In the genomic region with DNA sequence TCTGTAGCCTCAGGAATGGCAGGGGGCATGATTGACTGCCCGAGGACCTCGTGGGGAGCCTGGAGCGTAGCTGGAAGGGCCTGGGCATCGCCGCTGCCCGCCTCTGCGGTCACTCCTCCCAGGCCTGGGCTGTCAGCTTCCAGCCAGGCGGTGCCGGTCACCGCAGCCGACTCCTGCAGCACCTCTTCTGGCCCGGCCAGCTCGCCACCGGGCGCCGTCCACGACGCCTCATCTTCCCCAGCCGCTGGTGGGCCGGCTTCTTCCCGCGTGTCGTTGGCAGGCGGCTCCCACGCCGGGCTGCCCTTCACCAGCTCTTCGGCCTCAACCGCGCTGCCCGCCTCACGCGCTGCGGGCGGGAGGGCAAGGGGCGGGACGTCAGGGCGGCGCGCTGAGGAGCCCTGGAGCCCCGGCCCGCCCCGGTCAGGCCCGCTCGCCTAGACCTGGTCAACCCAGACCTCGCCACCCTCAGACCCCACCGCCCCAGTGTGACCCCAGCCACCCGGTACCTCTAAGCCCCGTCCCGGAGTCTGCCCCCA, we compare ENCODE assay signal across 8 cellular contexts. TPM values are rescaled to one million over a fixed set of nuclear protein-coding genes. Genes with fewer than 3 reads are reported as not detected.
DNase-seq lines count a peak whose midpoint lies in the region; ATAC-seq, FAIRE-seq and TF ChIP-seq lines count a peak whose summit lies in the region.

No MANE protein-coding gene starts in this region.

- H3K79me2 ChIP-seq in endothelial cell of umbilical vein (ENCODE audit: control insufficient read depth, insufficient read depth, low read length): no peaks in the 10 kb centered on the region

- H3K36me3 ChIP-seq in NT2/D1 (ENCODE audit: insufficient read depth, insufficient read length, low read length) (no peaks in the 10 kb centered on the region), endothelial cell of umbilical vein (ENCODE audit: control insufficient read depth in 2 of 2, extremely low read depth in 1 of 2, insufficient read depth in 2 of 2, low read length in 2 of 2) (no peaks in the 10 kb centered on the region)

- H3K9me3 ChIP-seq in CD4-positive, alpha-beta T cell (ENCODE audit: control insufficient read depth, low read length): no peaks in the 10 kb centered on the region
- H3K9me3 ChIP-seq in NT2/D1 (ENCODE audit: insufficient read depth, low read length) (no peaks in the 10 kb centered on the region), endothelial cell of umbilical vein (replicated peaks; ENCODE audit: control insufficient read depth, insufficient read depth, low read length) (no peaks in the 10 kb centered on the region)

- H3K27ac Mint-ChIP-seq in CD4-positive, alpha-beta T cell: no peak overlapping the region
- H3K27ac Mint-ChIP-seq in nephron progenitor cell: no peak overlapping the region

- H3K36me3 Mint-ChIP-seq in CD4-positive, alpha-beta T cell (ENCODE audit: low read depth): no peaks in the 10 kb centered on the region
- H3K36me3 Mint-ChIP-seq in nephron progenitor cell (ENCODE audit: low read depth): peaks cover 7% of the 10 kb centered on the region

- TF ChIP-seq POLR2A in endothelial cell of umbilical vein (IDR thresholded peaks at IDR 0.05; ENCODE audit: low read depth, low read length): no peak

- no peak for DNase-seq in CD4-positive, alpha-beta T cell
- DNase-seq in NT2/D1 (ENCODE audit: low read depth, low spot score) (no peak), endothelial cell of umbilical vein (ENCODE audit: low read depth, low spot score) (peak; percentile 30), nephron progenitor cell (peak; percentile 38), dedifferentiated amniotic fluid mesenchymal stem cell (ENCODE audit: extremely low spot score) (no peak), NCI-H187 (lab: John Stamatoyannopoulos, UW) (no peak)
- DNase-seq in stimulated activated CD4-positive, alpha-beta T cell treated with anti-CD3 and anti-CD28 coated beads, Interleukin-4, amount 100 ng/mL, for 4 hours: no peak

- dilution Hi-C loops in endothelial cell of umbilical vein (cut with MboI; ENCODE audit: extremely low pct_ligation_motif_present, low sequenced_read_pairs): no loop called here

- no peaks in the 10 kb centered on the region for H4K20me1 ChIP-seq in endothelial cell of umbilical vein (replicated peaks; ENCODE audit: control insufficient read depth, extremely low read depth, insufficient read depth, low read length)

- peaks cover 21% of the 10 kb centered on the region for H3K27me3 ChIP-seq in CD4-positive, alpha-beta T cell (ENCODE audit: control insufficient read depth, insufficient read depth, low read length)
- peaks cover 40% of the 10 kb centered on the region for H3K27me3 ChIP-seq in NT2/D1 (ENCODE audit: insufficient read depth, insufficient read length)
- peaks cover 18 to 21% of the 10 kb centered on the region in 2 experiments for H3K27me3 ChIP-seq in endothelial cell of umbilical vein (ENCODE audit: control insufficient read depth in 2 of 2, insufficient read depth in 2 of 2, low read length in 2 of 2)

- H3K9ac ChIP-seq in NT2/D1 (ENCODE audit: insufficient read length, low read depth) (peak overlapping the region; percentile 66), endothelial cell of umbilical vein (replicated peaks; ENCODE audit: extremely low read depth, insufficient read depth, low read length) (no peak overlapping the region)

- peaks cover 37% of the 10 kb centered on the region for H3K27me3 Mint-ChIP-seq in CD4-positive, alpha-beta T cell
- H3K27me3 Mint-ChIP-seq in nephron progenitor cell (ENCODE audit: low read depth, poor library complexity): peaks cover 79% of the 10 kb centered on the region

- H2AFZ ChIP-seq in endothelial cell of umbilical vein (ENCODE audit: low read depth, low read length): peak overlapping the region; percentile 85

- POLR2A ChIA-PET in CD4-positive, alpha-beta T cell (lab: Charles Lee): no interaction called here
- POLR2A ChIA-PET in endothelial cell of umbilical vein (lab: Charles Lee): interaction anchor here (0.5 to 1.4 kb wide), 2 partner anchors 8 to 9 kb away, joined by 6 read pairs; no protein-coding TSS in a partner anchor

- no peaks in the 10 kb centered on the region for H3K9me3 Mint-ChIP-seq in CD4-positive, alpha-beta T cell
- H3K9me3 Mint-ChIP-seq in nephron progenitor cell: no peaks in the 10 kb centered on the region

- peak overlapping the region; percentile 69 for H3K4me3 Mint-ChIP-seq in CD4-positive, alpha-beta T cell
- peak overlapping the region; percentile 50 for H3K4me3 Mint-ChIP-seq in nephron progenitor cell

- no peak for FAIRE-seq in endothelial cell of umbilical vein (lab: Jason Lieb, UNC)

- H3K27ac ChIP-seq in CD4-positive, alpha-beta T cell (ENCODE audit: low read depth, low read length): no peak overlapping the region
- no peak overlapping the region for H3K27ac ChIP-seq in endothelial cell of umbilical vein (ENCODE audit: insufficient read depth, low read depth, low read length)

- no TSS peak for BruUV-seq in endothelial cell of umbilical vein (replicated peaks; lab: Mats Ljungman, UMichigan)

- H3K4me3 ChIP-seq in NT2/D1 (ENCODE audit: insufficient read length, low read depth): peak overlapping the region; percentile 16
- H3K4me3 ChIP-seq in endothelial cell of umbilical vein (replicated peaks in 1 of 3; ENCODE audit: insufficient read depth in 1 of 3, low read depth in 1 of 3, low read length in 3 of 3): peak overlapping the region in 2 of 3 experiments; percentile 23 to 36

- peak overlapping the region; percentile 16 for H3K4me2 ChIP-seq in endothelial cell of umbilical vein (ENCODE audit: insufficient read depth, low read length)

- peaks cover 2% of the 10 kb centered on the region for H3K4me1 ChIP-seq in NT2/D1 (ENCODE audit: insufficient read depth, insufficient read length)
- no peaks in the 10 kb centered on the region for H3K4me1 ChIP-seq in endothelial cell of umbilical vein (ENCODE audit: control insufficient read depth, extremely low read depth, insufficient read depth, low read length)

- CTCF ChIA-PET in CD4-positive, alpha-beta T cell (lab: Charles Lee): no interaction called here
- CTCF ChIA-PET in endothelial cell of umbilical vein (lab: Charles Lee): interaction anchor here (0.6 to 1.8 kb wide), 5 partner anchors 44 to 157 kb away, joined by 3 to 6 read pairs (median 3); no protein-coding TSS in a partner anchor

- no peak for TF ChIP-seq CTCF in CD4-positive, alpha-beta T cell (IDR thresholded peaks at IDR 0.05)
- no peak for TF ChIP-seq CTCF in endothelial cell of umbilical vein (IDR thresholded peaks at IDR 0.05; ENCODE audit: extremely low read depth in 1 of 2, insufficient read depth in 1 of 2, low read depth in 1 of 2, low read length in 2 of 2)
- TF ChIP-seq CTCF in nephron progenitor cell (IDR thresholded peaks at IDR 0.05): no peak

- peaks cover 10% of the 10 kb centered on the region for H3K4me1 Mint-ChIP-seq in CD4-positive, alpha-beta T cell (ENCODE audit: low read depth)
- H3K4me1 Mint-ChIP-seq in nephron progenitor cell: no peaks in the 10 kb centered on the region

- H3K9me1 ChIP-seq in endothelial cell of umbilical vein (replicated peaks; ENCODE audit: control insufficient read depth, extremely low read depth, insufficient read depth, low read length): no peaks in the 10 kb centered on the region

- ATAC-seq in CD4-positive, alpha-beta T cell (ENCODE audit: poor library complexity): peak; percentile 35
- ATAC-seq in GM18519 (IDR thresholded peaks at IDR 0.05; ENCODE audit: low FRiP score, unreplicated experiment): no peak

- intact Hi-C loops in CD4-positive, alpha-beta T cell (cut with DNase I, micrococcal nuclease): loop anchor here in 1 of 2 experiments (2.0 kb wide), 1 partner anchor 203 kb away; the partner anchor contains the start of gene SMARCC1
- intact Hi-C loops in endothelial cell of umbilical vein (cut with micrococcal nuclease): loop anchor here (5.0 kb wide), 1 partner anchor 55 kb away; no protein-coding TSS in a partner anchor

TF ChIP-seq in endothelial cell of umbilical vein, 7 proteins besides CTCF, POLR2A, EP300 and RAD21:
- TF ChIP-seq EZH2 (IDR thresholded peaks at IDR 0.05; ENCODE audit: borderline replicate concordance, low read depth, low read length, severe bottlenecking): no peak
- no peak for TF ChIP-seq JUN (IDR thresholded peaks at IDR 0.05; ENCODE audit: borderline replicate concordance, insufficient read depth, insufficient read length, low read depth)
- TF ChIP-seq GATA2 (IDR thresholded peaks at IDR 0.05; ENCODE audit: insufficient read depth, insufficient read length, low read depth, low read length): no peak
- no peak for TF ChIP-seq POLR2AphosphoS5 (IDR thresholded peaks at IDR 0.05; ENCODE audit: insufficient read depth, low read depth, low read length)
- no peak for TF ChIP-seq MYC (IDR thresholded peaks at IDR 0.05; ENCODE audit: low read depth, low read length)
- TF ChIP-seq, protein P1, sequence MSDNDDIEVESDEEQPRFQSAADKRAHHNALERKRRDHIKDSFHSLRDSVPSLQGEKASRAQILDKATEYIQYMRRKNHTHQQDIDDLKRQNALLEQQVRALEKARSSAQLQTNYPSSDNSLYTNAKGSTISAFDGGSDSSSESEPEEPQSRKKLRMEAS (IDR thresholded peaks at IDR 0.05; ENCODE audit: insufficient read depth, insufficient read length): no peak
- no peak for TF ChIP-seq FOS (IDR thresholded peaks at IDR 0.05; ENCODE audit: borderline replicate concordance, insufficient read depth, low read length)
TF ChIP-seq in endothelial cell of umbilical vein: peak in this region for 0.

RNA-seq across cellular contexts. Expression of gene CSPG5, which starts 1.0 kb away (rescaled TPM):
- under 1 TPM in 1 of 2 experiments, not detected in 1; 0.39 TPM for total RNA-seq in CD4-positive, alpha-beta T cell
- total RNA-seq in endothelial cell of umbilical vein: 0.55 and 0.65 TPM in 2 replicates
- polyA plus RNA-seq in endothelial cell of umbilical vein: 0.32 and 0.33 TPM in 2 replicates
- polyA plus RNA-seq in endothelial cell of umbilical vein (2011; cell fraction: cytosol; rRNA removed): 0.43 and 0.54 TPM in 2 replicates
- polyA plus RNA-seq in endothelial cell of umbilical vein (2011; cell fraction: nucleus; rRNA removed): 0.32 and 0.41 TPM in 2 replicates
- polyA plus RNA-seq in endothelial cell of umbilical vein (2012): 0.19 and 0.24 TPM in 2 replicates
- 0.25 and 0.32 TPM in 2 replicates for polyA minus RNA-seq in endothelial cell of umbilical vein
- 0.41 TPM for polyA minus RNA-seq in endothelial cell of umbilical vein (2011; cell fraction: cytosol; rRNA and poly(A)+ RNA removed)
- polyA minus RNA-seq in endothelial cell of umbilical vein (2011; cell fraction: nucleus; rRNA and poly(A)+ RNA removed): 0.53 and 0.58 TPM in 2 replicates

Comparison
In these comparisons a context has a peak if more than half of its experiments do, and no peak if none do; other contexts are left out.
1. DNase-seq: peak in endothelial cell of umbilical vein (single experiment) and nephron progenitor cell (single experiment); none in CD4-positive, alpha-beta T cell (0 of 10), NT2/D1 (single experiment), dedifferentiated amniotic fluid mesenchymal stem cell (single experiment), stimulated activated CD4-positive, alpha-beta T cell treated with anti-CD3 and anti-CD28 coated beads, Interleukin-4, amount 100 ng/mL, for 4 hours (0 of 2) and NCI-H187 (0 of 2).